ENCODE assay signal across 17 cellular contexts in genomic region chr17:66345264-66345663, GRCh38.
"Had no signal": no experiment of that assay in that cellular context is flagged by ENCODE, and none has a peak within 500 bp of the region (broad histone marks: within the 10 kb centered on the region; RNA-seq: fewer than 3 reads in every experiment).

No MANE protein-coding gene starts in this region.

- H3K27me3 Mint-ChIP-seq: activated naive CD8-positive, alpha-beta T cell treated with anti-CD3 and anti-CD28 coated beads, Interleukin-2, amount 10 ng/mL, durations not matched to agents 7 days and 5 days; dendritic cell treated with granulocyte-macrophage colony-stimulating factor and Interleukin-4, amounts not matched to agents 40 ng/mL and 50 ng/mL, for 4 days; memory B cell; naive thymus-derived CD8-positive, alpha-beta T cell; stimulated activated naive CD8-positive, alpha-beta T cell treated with anti-CD3 and anti-CD28 coated beads, Interleukin-15, amount 100 ng/mL, for 72 hours had no signal

- H3K27me3 ChIP-seq: gastroesophageal sphincter, upper lobe of left lung had no signal

- H3K36me3 ChIP-seq: gastroesophageal sphincter, upper lobe of left lung had no signal

- DNase-seq: activated CD4-positive, alpha-beta T cell treated with anti-CD3 and anti-CD28 coated beads, Interleukin-2, amount 50 U/mL, for 4 hours; activated CD4-positive, CD25-positive, alpha-beta regulatory T cell treated with anti-CD3 and anti-CD28 coated beads, Interleukin-2, amount 50 U/mL, for 72 hours; activated naive CD4-positive, alpha-beta T cell; activated naive CD8-positive, alpha-beta T cell treated with anti-CD3 and anti-CD28 coated beads, Interleukin-2, amount 10 ng/mL, durations not matched to agents 7 days and 5 days; activated T-cell treated with anti-CD3 and anti-CD28 coated beads for 4 hours; aorta; naive thymus-derived CD8-positive, alpha-beta T cell; stimulated activated CD4-positive, alpha-beta T cell treated with anti-CD3 and anti-CD28 coated beads, Interleukin-1b, Interleukin-23, amount 100 ng/mL, for 48 hours; stimulated activated naive CD8-positive, alpha-beta T cell treated with anti-CD3 and anti-CD28 coated beads, Interleukin-15, amount 100 ng/mL, for 72 hours; T1000; upper lobe of left lung had no signal

- H3K9me3 ChIP-seq: gastroesophageal sphincter, upper lobe of left lung had no signal

- H3K9me3 Mint-ChIP-seq: activated naive CD8-positive, alpha-beta T cell treated with anti-CD3 and anti-CD28 coated beads, Interleukin-2, amount 10 ng/mL, durations not matched to agents 7 days and 5 days; dendritic cell treated with granulocyte-macrophage colony-stimulating factor and Interleukin-4, amounts not matched to agents 40 ng/mL and 50 ng/mL, for 4 days; memory B cell; naive thymus-derived CD8-positive, alpha-beta T cell had no signal

- FAIRE-seq: islet of Langerhans had no signal

- H3K36me3 Mint-ChIP-seq: memory B cell had no signal

- H3K27ac Mint-ChIP-seq: activated naive CD8-positive, alpha-beta T cell treated with anti-CD3 and anti-CD28 coated beads, Interleukin-2, amount 10 ng/mL, durations not matched to agents 7 days and 5 days; dendritic cell treated with granulocyte-macrophage colony-stimulating factor and Interleukin-4, amounts not matched to agents 40 ng/mL and 50 ng/mL, for 4 days; memory B cell had no signal

- H3K4me1 Mint-ChIP-seq: memory B cell had no signal

- H3K4me1 ChIP-seq: parathyroid adenoma had no signal

- ATAC-seq: gastroesophageal sphincter; left lobe of liver; naive thymus-derived CD8-positive, alpha-beta T cell; stimulated activated naive CD8-positive, alpha-beta T cell treated with anti-CD3 and anti-CD28 coated beads, Interleukin-15, amount 100 ng/mL, for 72 hours had no signal

- H3K4me3 Mint-ChIP-seq: activated naive CD8-positive, alpha-beta T cell treated with anti-CD3 and anti-CD28 coated beads, Interleukin-2, amount 10 ng/mL, durations not matched to agents 7 days and 5 days; dendritic cell treated with granulocyte-macrophage colony-stimulating factor and Interleukin-4, amounts not matched to agents 40 ng/mL and 50 ng/mL, for 4 days; memory B cell; stimulated activated naive CD8-positive, alpha-beta T cell treated with anti-CD3 and anti-CD28 coated beads, Interleukin-15, amount 100 ng/mL, for 72 hours had no signal

- H3K4me3 ChIP-seq: gastroesophageal sphincter, upper lobe of left lung had no signal

- H3K27ac ChIP-seq: gastroesophageal sphincter, parathyroid adenoma, upper lobe of left lung had no signal
